ENCODE assay signal across 25 cellular contexts in the genomic region with DNA sequence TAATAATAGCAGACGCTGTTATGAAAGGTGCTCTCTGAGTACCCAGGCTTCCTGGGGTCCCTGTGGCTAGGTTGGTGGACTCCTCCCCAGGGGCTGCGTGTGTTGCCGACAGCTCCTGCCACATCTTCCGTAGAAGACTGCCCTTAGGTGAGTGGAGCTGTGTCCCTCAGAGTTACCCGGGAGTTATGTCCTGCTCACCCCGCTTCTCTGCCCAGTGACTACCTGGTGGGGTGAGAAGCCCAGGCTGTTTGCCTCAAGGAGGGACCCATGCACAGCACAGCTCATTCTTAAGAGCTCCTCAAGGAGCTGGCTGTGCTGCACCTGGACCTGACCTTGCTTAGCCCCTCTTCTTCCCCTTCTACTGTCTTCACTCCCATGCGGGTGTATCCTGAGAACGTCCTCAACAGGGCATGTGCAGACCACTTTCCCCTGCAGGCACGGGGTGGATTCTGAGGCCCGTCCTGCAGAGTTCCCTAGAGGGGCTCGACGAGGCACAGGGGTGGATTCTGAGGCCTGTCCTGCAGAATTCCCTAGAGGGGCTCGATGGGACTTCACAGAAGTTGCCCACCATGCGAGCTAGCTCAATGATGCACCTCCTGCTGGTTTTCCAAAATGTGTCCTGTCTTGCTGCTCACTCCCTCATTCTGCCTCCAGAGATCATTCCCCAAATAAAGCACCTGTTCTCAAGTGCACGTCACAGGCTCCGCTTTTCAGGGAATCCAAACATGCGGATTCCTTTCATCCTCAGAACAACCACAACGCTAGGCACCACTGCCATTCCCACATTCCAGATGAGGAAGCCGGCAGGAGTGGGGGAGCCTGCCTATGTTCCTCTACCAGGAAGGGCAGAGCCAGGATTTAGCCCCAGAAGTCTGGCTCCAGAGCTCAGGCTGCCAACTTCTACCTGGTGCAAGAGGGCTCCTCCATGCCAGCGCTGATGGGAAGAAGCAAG.
DNase-seq lines count a peak whose midpoint lies in the region; ATAC-seq and TF ChIP-seq lines count a peak whose summit lies in the region.
"Had no signal": no experiment of that assay in that cellular context is flagged by ENCODE, and none has a peak within 500 bp of the region (broad histone marks: within the 10 kb centered on the region; RNA-seq: fewer than 3 reads in every experiment).

No MANE protein-coding gene starts in this region.

- H3K36me3 ChIP-seq in thyroid gland = no peaks in the 10 kb centered on the region
- H3K36me3 ChIP-seq: BE2C, BLaER1 had no signal

- H3K4me1 Mint-ChIP-seq in stimulated activated naive CD8-positive, alpha-beta T cell treated with anti-CD3 and anti-CD28 coated beads, Interleukin-15, amount 100 ng/mL, for 72 hours = no peaks in the 10 kb centered on the region
- H3K4me1 Mint-ChIP-seq in stimulated activated effector memory CD8-positive, alpha-beta T cell treated with anti-CD3 and anti-CD28 coated beads, Interleukin-12 subunit alpha, Interleukin-12 subunit beta, amount 100 ng/mL, for 72 hours = no peaks in the 10 kb centered on the region
- H3K4me1 Mint-ChIP-seq: CD14-positive monocyte; CD4-positive, alpha-beta memory T cell; CD4-positive, CD25-positive, alpha-beta regulatory T cell; CD8-positive, alpha-beta memory T cell had no signal

- no peak overlapping the region for H3K4me3 Mint-ChIP-seq in stimulated activated naive CD8-positive, alpha-beta T cell treated with anti-CD3 and anti-CD28 coated beads, Interleukin-15, amount 100 ng/mL, for 72 hours
- no peak overlapping the region for H3K4me3 Mint-ChIP-seq in stimulated activated effector memory CD8-positive, alpha-beta T cell treated with anti-CD3 and anti-CD28 coated beads, Interleukin-12 subunit alpha, Interleukin-12 subunit beta, amount 100 ng/mL, for 72 hours
- H3K4me3 Mint-ChIP-seq: CD14-positive monocyte; CD4-positive, alpha-beta memory T cell; CD4-positive, CD25-positive, alpha-beta regulatory T cell; CD8-positive, alpha-beta memory T cell had no signal

- no peak overlapping the region for H3K27ac ChIP-seq in right cardiac atrium (ENCODE audit: low read length)
- H3K27ac ChIP-seq in thyroid gland = no peak overlapping the region
- H3K27ac ChIP-seq: BLaER1 had no signal

- TF ChIP-seq CTCF in thyroid gland (IDR thresholded peaks at IDR 0.05) = no peak

- peaks cover 4 to 7% of the 10 kb centered on the region in 2 donors for H3K9me3 Mint-ChIP-seq in stimulated activated naive CD8-positive, alpha-beta T cell treated with anti-CD3 and anti-CD28 coated beads, Interleukin-15, amount 100 ng/mL, for 72 hours
- no peaks in the 10 kb centered on the region for H3K9me3 Mint-ChIP-seq in stimulated activated effector memory CD8-positive, alpha-beta T cell treated with anti-CD3 and anti-CD28 coated beads, Interleukin-12 subunit alpha, Interleukin-12 subunit beta, amount 100 ng/mL, for 72 hours
- H3K9me3 Mint-ChIP-seq: CD8-positive, alpha-beta memory T cell had no signal

- 82% methylated on average over 20 of the region's 20 CpGs for WGBS in right cardiac atrium
- 75 to 80% methylated on average over 18 to 20 of the region's 20 CpGs for WGBS in thyroid gland, 2 donors

- intact Hi-C loops in cardiac septum (cut with DNase I) = no loop called here
- intact Hi-C loops in right cardiac atrium (cut with DNase I) = no loop called here
- intact Hi-C loops in thyroid gland (cut with DNase I) = no loop called here

- no peaks in the 10 kb centered on the region for H3K27me3 Mint-ChIP-seq in stimulated activated naive CD8-positive, alpha-beta T cell treated with anti-CD3 and anti-CD28 coated beads, Interleukin-15, amount 100 ng/mL, for 72 hours
- H3K27me3 Mint-ChIP-seq: CD4-positive, alpha-beta memory T cell; CD4-positive, CD25-positive, alpha-beta regulatory T cell had no signal

- no peaks in the 10 kb centered on the region for H3K9me3 ChIP-seq in right cardiac atrium (ENCODE audit: control insufficient read depth, low read length)
- H3K9me3 ChIP-seq in thyroid gland = no peaks in the 10 kb centered on the region
- H3K9me3 ChIP-seq: BE2C, BLaER1 had no signal

- no peak overlapping the region for H3K27ac Mint-ChIP-seq in stimulated activated naive CD8-positive, alpha-beta T cell treated with anti-CD3 and anti-CD28 coated beads, Interleukin-15, amount 100 ng/mL, for 72 hours
- H3K27ac Mint-ChIP-seq in stimulated activated effector memory CD8-positive, alpha-beta T cell treated with anti-CD3 and anti-CD28 coated beads, Interleukin-12 subunit alpha, Interleukin-12 subunit beta, amount 100 ng/mL, for 72 hours = no peak overlapping the region
- H3K27ac Mint-ChIP-seq: CD14-positive monocyte; CD4-positive, alpha-beta memory T cell; CD8-positive, alpha-beta memory T cell had no signal

- peak; percentile 39 for DNase-seq in cardiac septum (ENCODE audit: low spot score)
- DNase-seq in right cardiac atrium = no peak
- no peak for DNase-seq in stimulated activated naive CD8-positive, alpha-beta T cell treated with anti-CD3 and anti-CD28 coated beads, Interleukin-15, amount 100 ng/mL, for 72 hours
- DNase-seq in stimulated activated naive CD8-positive, alpha-beta T cell treated with anti-CD3 and anti-CD28 coated beads, Interleukin-15, Interleukin-2, amounts not matched to agents 100 U/mL and 50 U/mL, for 24 hours = no peak
- no peak for DNase-seq in stimulated activated effector memory CD8-positive, alpha-beta T cell treated with anti-CD3 and anti-CD28 coated beads, Interleukin-12 subunit alpha, Interleukin-12 subunit beta, amount 100 ng/mL, for 72 hours (ENCODE audit: low spot score in 2 of 2)
- DNase-seq in thyroid gland = no peak
- DNase-seq: 8988T; ACHN; BE2C; C1 segment of cervical spinal cord; CD4-positive, alpha-beta memory T cell; CD4-positive, CD25-positive, alpha-beta regulatory T cell; CD8-positive, alpha-beta memory T cell; COR-L47; DMS 273 treated with DMSO at 0.1 percent for 48 hours; DMS153; DMS53; DMS79; DND-41; EL; GDM1 had no signal

- no peaks in the 10 kb centered on the region for H3K36me3 Mint-ChIP-seq in stimulated activated effector memory CD8-positive, alpha-beta T cell treated with anti-CD3 and anti-CD28 coated beads, Interleukin-12 subunit alpha, Interleukin-12 subunit beta, amount 100 ng/mL, for 72 hours
- H3K36me3 Mint-ChIP-seq: CD14-positive monocyte; CD4-positive, alpha-beta memory T cell; CD4-positive, CD25-positive, alpha-beta regulatory T cell; CD8-positive, alpha-beta memory T cell had no signal

- ATAC-seq in right cardiac atrium (no peak), GM18505 (IDR thresholded peaks at IDR 0.05; ENCODE audit: unreplicated experiment) (no peak)
- peak; percentile 32 for ATAC-seq in stimulated activated naive CD8-positive, alpha-beta T cell treated with anti-CD3 and anti-CD28 coated beads, Interleukin-15, amount 100 ng/mL, for 72 hours
- no peak for ATAC-seq in stimulated activated naive CD8-positive, alpha-beta T cell treated with anti-CD3 and anti-CD28 coated beads, Interleukin-15, Interleukin-2, amounts not matched to agents 100 U/mL and 50 U/mL, for 24 hours
- peak; percentile 19 for ATAC-seq in stimulated activated effector memory CD8-positive, alpha-beta T cell treated with anti-CD3 and anti-CD28 coated beads, Interleukin-12 subunit alpha, Interleukin-12 subunit beta, amount 100 ng/mL, for 72 hours
- ATAC-seq: GM12878 had no signal

- H3K27me3 ChIP-seq in right cardiac atrium (ENCODE audit: control insufficient read depth, insufficient read depth) (no peaks in the 10 kb centered on the region), thyroid gland (no peaks in the 10 kb centered on the region)
- H3K27me3 ChIP-seq: BE2C, BLaER1 had no signal

- H3K4me3 ChIP-seq in right cardiac atrium (ENCODE audit: low read length) = no peak overlapping the region
- no peak overlapping the region for H3K4me3 ChIP-seq in thyroid gland (replicated peaks in 1 of 3)
- H3K4me3 ChIP-seq: BLaER1, GM12878 had no signal

- H3K4me1 ChIP-seq in right cardiac atrium (ENCODE audit: control insufficient read depth, insufficient read depth, low read length) (no peaks in the 10 kb centered on the region), thyroid gland (no peaks in the 10 kb centered on the region)
- H3K4me1 ChIP-seq: BE2C had no signal

- TF ChIP-seq POLR2A in thyroid gland (IDR thresholded peaks at IDR 0.05) = no peak
- no peak for TF ChIP-seq POLR2A in GM18505 (IDR thresholded peaks at IDR 0.05; ENCODE audit: borderline replicate concordance, extremely low read depth, insufficient read depth, insufficient read length)

Comparison
In these comparisons a context has a peak if more than half of its experiments do, and no peak if none do; other contexts are left out.
1. ATAC-seq: peak in stimulated activated naive CD8-positive, alpha-beta T cell treated with anti-CD3 and anti-CD28 coated beads, Interleukin-15, amount 100 ng/mL, for 72 hours (single experiment) and stimulated activated effector memory CD8-positive, alpha-beta T cell treated with anti-CD3 and anti-CD28 coated beads, Interleukin-12 subunit alpha, Interleukin-12 subunit beta, amount 100 ng/mL, for 72 hours (single experiment); none in right cardiac atrium (0 of 2), stimulated activated naive CD8-positive, alpha-beta T cell treated with anti-CD3 and anti-CD28 coated beads, Interleukin-15, Interleukin-2, amounts not matched to agents 100 U/mL and 50 U/mL, for 24 hours (single experiment) and GM18505 (single experiment).